Comparison of ENCODE assay signal across 1 cellular context in genomic region chr22:42670921-42671709, GRCh38.
TF ChIP-seq lines count a peak whose summit lies in the region.

No MANE protein-coding gene starts in this region.

TF ChIP-seq in HEK293, 187 proteins besides CTCF, POLR2A, EP300 and RAD21 (continued from another document):
- TF ChIP-seq ZNF18 (tag by site-specific recombination; IDR thresholded peaks at IDR 0.05), result peak; percentile 60; the same call in 1 of the 2 replicates
- TF ChIP-seq ZXDB (tag by site-specific recombination; IDR thresholded peaks at IDR 0.05), result 0 out of 2 replicates have a peak, but pooled peaks have one; percentile 28
- TF ChIP-seq ZNF211 (tag by site-specific recombination; IDR thresholded peaks at IDR 0.05; ENCODE audit: low read depth), result no peak
- TF ChIP-seq ZNF155 (tag by site-specific recombination; IDR thresholded peaks at IDR 0.05), result no peak
- no peak for TF ChIP-seq ZNF223 (tag by site-specific recombination; IDR thresholded peaks at IDR 0.05)
- TF ChIP-seq ZNF510 (tag by site-specific recombination; IDR thresholded peaks at IDR 0.05; ENCODE audit: insufficient replicate concordance), result no peak
- no peak for TF ChIP-seq ZNF830 (tag by site-specific recombination; IDR thresholded peaks at IDR 0.05; ENCODE audit: low read depth)
- no peak for TF ChIP-seq ZNF433 (tag by site-specific recombination; IDR thresholded peaks at IDR 0.05; ENCODE audit: low read depth)
- 0 out of 2 replicates have a peak, but pooled peaks have one; percentile 15 for TF ChIP-seq ZNF335 (tag by site-specific recombination; conservative IDR thresholded peaks at IDR 0.05)
- no peak for TF ChIP-seq ZNF133 (tag by site-specific recombination; IDR thresholded peaks at IDR 0.05)
- TF ChIP-seq ZNF785 (tag by site-specific recombination; IDR thresholded peaks at IDR 0.05), result no peak
- TF ChIP-seq ZNF311 (tag by site-specific recombination; IDR thresholded peaks at IDR 0.05; ENCODE audit: borderline replicate concordance), result no peak
- TF ChIP-seq ZNF175 (tag by site-specific recombination; IDR thresholded peaks at IDR 0.05), result no peak
- no peak for TF ChIP-seq ZNF2 (tag by site-specific recombination; IDR thresholded peaks at IDR 0.05)
- no peak for TF ChIP-seq ZNF416 (tag by site-specific recombination; IDR thresholded peaks at IDR 0.05)
- TF ChIP-seq ZNF639 (tag by site-specific recombination; IDR thresholded peaks at IDR 0.05), result no peak
- TF ChIP-seq ZNF184 (tag by site-specific recombination; IDR thresholded peaks at IDR 0.05), result no peak
- 0 out of 2 replicates have a peak, but pooled peaks have one; percentile 28 for TF ChIP-seq PRDM10 (tag by site-specific recombination; IDR thresholded peaks at IDR 0.05)
- peak; percentile 12; the same call in 1 of the 2 replicates for TF ChIP-seq YY2 (tag by site-specific recombination; IDR thresholded peaks at IDR 0.05)
